8 cellular contexts compared by ENCODE assay signal in the genomic region with DNA sequence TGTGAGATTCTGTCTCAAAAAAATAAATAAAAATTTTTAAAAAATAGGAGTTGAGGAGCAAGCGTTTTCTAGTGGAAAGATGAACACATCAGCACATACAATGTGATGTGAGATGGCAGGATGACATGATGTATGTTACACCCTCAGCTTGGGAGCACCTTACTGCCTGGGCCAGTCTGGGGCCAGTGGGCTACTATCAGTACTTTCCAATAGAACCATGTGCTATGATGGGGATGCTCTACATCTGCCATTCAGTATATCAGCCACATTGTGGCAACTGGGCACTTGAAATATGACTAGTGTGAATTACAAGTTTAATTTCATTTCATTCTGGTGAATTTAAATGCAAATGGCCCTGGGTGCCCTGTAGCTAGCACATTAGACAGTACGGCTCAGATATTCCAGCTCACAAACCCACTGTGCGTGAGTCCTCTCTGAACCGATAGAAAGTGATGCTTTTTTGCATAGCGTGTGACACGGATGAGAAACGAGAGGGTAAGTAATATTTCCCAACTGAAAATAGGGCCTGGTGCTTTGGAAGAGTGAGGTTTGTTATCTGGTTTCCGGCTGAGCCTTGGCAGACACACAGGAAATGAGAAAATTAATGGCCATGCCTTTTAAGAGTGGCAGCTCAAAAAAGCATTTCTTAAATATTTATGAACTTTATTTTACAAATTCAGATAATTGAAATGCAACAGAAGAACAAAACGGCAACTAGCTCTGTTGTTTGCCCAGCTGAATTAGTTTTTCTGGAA.
DNase-seq lines count a peak whose midpoint lies in the region; ATAC-seq and TF ChIP-seq lines count a peak whose summit lies in the region.

No MANE protein-coding gene starts in this region.

- H3K27ac Mint-ChIP-seq in WTC11: 0 out of 2 replicates have a peak overlapping the region, but pooled peaks have one; percentile 44

- CTCF ChIA-PET in WTC11 (lab: Charles Lee): no interaction called here

- TF ChIP-seq CTCF in WTC11 (IDR thresholded peaks at IDR 0.05): no peak

- no peaks in the 10 kb centered on the region for H3K27me3 Mint-ChIP-seq in WTC11 (ENCODE audit: low read depth)

- intact Hi-C loops in left colon (cut with DNase I, micrococcal nuclease): no loop called here

- no peaks in the 10 kb centered on the region for H3K9me3 Mint-ChIP-seq in WTC11

- peaks cover 11% of the 10 kb centered on the region for H3K36me3 Mint-ChIP-seq in WTC11

- POLR2A ChIA-PET in WTC11 (lab: Charles Lee): no interaction called here

- peak; percentile 21 for DNase-seq in activated T-cell treated with anti-CD3 and anti-CD28 coated beads for 48 hours (ENCODE audit: low read depth)
- no peak for DNase-seq in activated T-cell treated with anti-CD3 and anti-CD28 coated beads, Interleukin-2, amount 50 U/mL, for 1 hour
- no peak for DNase-seq in WTC11 (ENCODE audit: low spot score)
- peak; percentile 69 to 83 for DNase-seq in lung microvascular endothelial cell (ENCODE audit: low read depth in 2 of 2)
- no peak for DNase-seq in left colon
- DNase-seq in pons (ENCODE audit: low spot score): no peak
- no peak for DNase-seq in COLO829 (ENCODE audit: low spot score)

- no peak overlapping the region for H3K4me3 Mint-ChIP-seq in WTC11

- ATAC-seq in HG03354 (IDR thresholded peaks at IDR 0.05; ENCODE audit: poor library complexity, severe bottlenecking, unreplicated experiment): peak; percentile 63
- no peak for ATAC-seq in WTC11
- no peak for ATAC-seq in left colon

- H3K4me1 Mint-ChIP-seq in WTC11: peaks cover 15% of the 10 kb centered on the region

TF ChIP-seq in WTC11, 78 proteins besides CTCF, POLR2A, EP300 and RAD21:
- no peak for TF ChIP-seq MYBL2 (CRISPR knock-in tag; IDR thresholded peaks at IDR 0.05)
- TF ChIP-seq ZNF121 (CRISPR knock-in tag; IDR thresholded peaks at IDR 0.05): peak; percentile 59
TF ChIP-seq in WTC11: peak in this region for 1.

Comparison
In these comparisons a context has a peak if more than half of its experiments do, and no peak if none do; other contexts are left out.
1. DNase-seq: peak in activated T-cell treated with anti-CD3 and anti-CD28 coated beads for 48 hours (single experiment) and lung microvascular endothelial cell (2 of 2); none in activated T-cell treated with anti-CD3 and anti-CD28 coated beads, Interleukin-2, amount 50 U/mL, for 1 hour (single experiment), WTC11 (single experiment), left colon (0 of 2), pons (single experiment) and COLO829 (single experiment).